In genomic region chr7:100696123-100696521, GRCh38 we compare ENCODE assay signal across 14 cellular contexts. TPM values are rescaled to one million over a fixed set of nuclear protein-coding genes. Genes with fewer than 3 reads are reported as not detected.
DNase-seq lines count a peak whose midpoint lies in the region; TF ChIP-seq lines count a peak whose summit lies in the region.
"Had no signal": no experiment of that assay in that cellular context is flagged by ENCODE, and none has a peak within 500 bp of the region (broad histone marks: within the 10 kb centered on the region; RNA-seq: fewer than 3 reads in every experiment).

No MANE protein-coding gene starts in this region.

- no peak overlapping the region for H3K27ac ChIP-seq in HEK293 (ENCODE audit: extremely low read depth, low read depth, low read length)
- no peak overlapping the region for H3K27ac ChIP-seq in breast epithelium
- H3K27ac ChIP-seq: ovary, RWPE1, tibial nerve had no signal

- H3K9me3 ChIP-seq in HEK293 (ENCODE audit: control insufficient read depth, insufficient read depth, low read depth, low read length) (no peaks in the 10 kb centered on the region), breast epithelium (no peaks in the 10 kb centered on the region)
- H3K9me3 ChIP-seq: ovary, tibial nerve had no signal

- TF ChIP-seq POLR2A in breast epithelium (IDR thresholded peaks at IDR 0.05) = no peak

- DNase-seq in neural crest cell (ENCODE audit: low read depth, low spot score) (no peak), HuH-7.5 (ENCODE audit: low spot score) (no peak), breast epithelium (ENCODE audit: low spot score in 2 of 2) (no peak)
- DNase-seq: hypothalamus; IMR-90; NCI-H1417 treated with DMSO at 0.1 percent for 48 hours; NCI-H524 treated with DMSO at 0.1 percent for 48 hours; stimulated activated CD4-positive, alpha-beta T cell treated with anti-CD3 and anti-CD28 coated beads, Interleukin-12 subunit alpha, Interleukin-12 subunit beta, amount 100 ng/mL, for 4 hours had no signal

- TF ChIP-seq CTCF in HEK293 (tag by site-specific recombination; IDR thresholded peaks at IDR 0.05) (no peak), neural crest cell (conservative IDR thresholded peaks at IDR 0.05) (no peak), breast epithelium (IDR thresholded peaks at IDR 0.05) (no peak)

- H3K27me3 ChIP-seq in breast epithelium = no peaks in the 10 kb centered on the region
- H3K27me3 ChIP-seq: ovary, tibial nerve had no signal

- H3K9me3 Mint-ChIP-seq in activated naive CD8-positive, alpha-beta T cell (ENCODE audit: low read depth) = no peaks in the 10 kb centered on the region
- no peaks in the 10 kb centered on the region for H3K9me3 Mint-ChIP-seq in neural crest cell

- H3K4me3 Mint-ChIP-seq in activated naive CD8-positive, alpha-beta T cell = peak overlapping the region; percentile 74
- H3K4me3 Mint-ChIP-seq in neural crest cell = peak overlapping the region; percentile 85

- CTCF ChIA-PET in HEK293 (lab: Yijun Ruan, JAX) = interaction anchor here (0.6 to 2.4 kb wide), 5 partner anchors 9 to 474 kb away, joined by 3 to 20 read pairs (median 3); partner anchors contain the start of gene POP7

- peaks cover 31% of the 10 kb centered on the region for H3K4me1 Mint-ChIP-seq in activated naive CD8-positive, alpha-beta T cell (ENCODE audit: low read depth)
- H3K4me1 Mint-ChIP-seq in neural crest cell = peaks cover 18% of the 10 kb centered on the region

- H3K4me3 ChIP-seq in HEK293 (ENCODE audit: low read depth, low read length) (no peak overlapping the region), breast epithelium (no peak overlapping the region)
- H3K4me3 ChIP-seq: lung, ovary, tibial nerve had no signal

- H3K4me1 ChIP-seq in HEK293 (ENCODE audit: control insufficient read depth, insufficient read depth, low read length) (peaks cover 2% of the 10 kb centered on the region; the same call in 1 of the 2 replicates), breast epithelium (peaks cover 4 to 10% of the 10 kb centered on the region in 2 donors)

- no peaks in the 10 kb centered on the region for H3K36me3 Mint-ChIP-seq in activated naive CD8-positive, alpha-beta T cell
- H3K36me3 Mint-ChIP-seq in neural crest cell (ENCODE audit: low read depth) = no peaks in the 10 kb centered on the region

- H3K36me3 ChIP-seq in HEK293 (ENCODE audit: control insufficient read depth in 2 of 2, insufficient read depth in 1 of 2, low read length in 2 of 2) (peaks cover 0 to 1% of the 10 kb centered on the region in 2 experiments; a peak in 1 of 3 replicates), breast epithelium (no peaks in the 10 kb centered on the region)
- H3K36me3 ChIP-seq: ovary, tibial nerve had no signal

- POLR2A ChIA-PET in HEK293 (lab: Yijun Ruan, JAX) = interaction anchor here (1.6 kb wide), 1 partner anchor 10 kb away, joined by 8 read pairs; the partner anchor contains the start of gene POP7

- peak overlapping the region; percentile 75 for H3K27ac Mint-ChIP-seq in activated naive CD8-positive, alpha-beta T cell
- no peak overlapping the region for H3K27ac Mint-ChIP-seq in neural crest cell (ENCODE audit: unreplicated experiment)

- no peaks in the 10 kb centered on the region for H3K27me3 Mint-ChIP-seq in activated naive CD8-positive, alpha-beta T cell
- peaks cover 48% of the 10 kb centered on the region for H3K27me3 Mint-ChIP-seq in neural crest cell (ENCODE audit: low read depth)

- intact Hi-C loops in breast epithelium (cut with DNase I; ENCODE audit: low total_unique reads) = no loop called here

TF ChIP-seq in HEK293, 187 proteins besides CTCF, POLR2A, EP300 and RAD21:
- peak; percentile 73 for TF ChIP-seq ZNF121 (tag by site-specific recombination; IDR thresholded peaks at IDR 0.05)
- TF ChIP-seq ZNF549 (tag by site-specific recombination; IDR thresholded peaks at IDR 0.05) = no peak

RNA-seq across cellular contexts. Expression of gene GIGYF1, which starts 2.1 kb away (rescaled TPM):
- total RNA-seq in neural crest cell (71.8 and 82.9 TPM in 2 replicates), breast epithelium (10 to 100 TPM; 25.0 to 39.0 (median 34.8) TPM)

RNA-seq across cellular contexts. Expression of gene POP7, which starts 9.8 kb away (rescaled TPM):
- 64.1 and 67.9 TPM in 2 replicates for total RNA-seq in neural crest cell
- 10 to 100 TPM; 25.8 to 28.2 (median 27.4) TPM for total RNA-seq in breast epithelium

RNA-seq across cellular contexts. Expression of gene GNB2, which starts 22.6 kb away (rescaled TPM):
- total RNA-seq in neural crest cell = 215 and 229 TPM in 2 replicates
- 100 to 1,000 TPM; 113 to 197 (median 173) TPM for total RNA-seq in breast epithelium

RNA-seq across cellular contexts. Expression of gene EPO, which starts 24.1 kb away (rescaled TPM):
- total RNA-seq in neural crest cell (0.23 and 0.30 TPM in 2 replicates), breast epithelium (not detected)
- total RNA-seq: IMR-90, lung had no signal

RNA-seq across cellular contexts. Expression of gene ZAN, which starts 37.3 kb away (rescaled TPM):
- total RNA-seq in neural crest cell (not detected in 2 replicates), breast epithelium (not detected)
- total RNA-seq: IMR-90, ovary, tibial nerve had no signal
